In genomic region chr5:128135286-128135685, GRCh38 we compare ENCODE assay signal across 1 cellular context.
TF ChIP-seq lines count a peak whose summit lies in the region.

No MANE protein-coding gene starts in this region.

TF ChIP-seq in SK-N-SH treated with all-trans-retinoic acid at 6 μM for 48 hours, 23 proteins besides CTCF, POLR2A, EP300 and RAD21 (continued from another document):
- TF ChIP-seq TSHZ2 (CRISPR knock-in tag; IDR thresholded peaks at IDR 0.05) (no peak), ARNTL (CRISPR knock-in tag; IDR thresholded peaks at IDR 0.05; ENCODE audit: borderline replicate concordance, low read depth) (no peak), TCF4 (CRISPR knock-in tag; IDR thresholded peaks at IDR 0.05; ENCODE audit: borderline replicate concordance) (no peak), ISL1 (CRISPR knock-in tag; IDR thresholded peaks at IDR 0.05) (no peak), CSRNP3 (CRISPR knock-in tag; IDR thresholded peaks at IDR 0.05) (no peak), ZNF70 (CRISPR knock-in tag; IDR thresholded peaks at IDR 0.05) (no peak)
